Comparison of ENCODE assay signal across 17 cellular contexts in genomic region chr19:56104423-56104822, GRCh38. TPM values are rescaled to one million over a fixed set of nuclear protein-coding genes. Genes with fewer than 3 reads are reported as not detected.
DNase-seq lines count a peak whose midpoint lies in the region; ATAC-seq, FAIRE-seq and TF ChIP-seq lines count a peak whose summit lies in the region.
"Had no signal": no experiment of that assay in that cellular context is flagged by ENCODE, and none has a peak within 500 bp of the region (broad histone marks: within the 10 kb centered on the region; RNA-seq: fewer than 3 reads in every experiment).

No MANE protein-coding gene starts in this region.

- peak overlapping the region; percentile 10 for H3K4me3 Mint-ChIP-seq in Calu3 (ENCODE audit: low read depth, unreplicated experiment)

- in situ Hi-C loops in HepG2 (cut with HindIII; ENCODE audit: extremely low pct_ligation_motif_present, low pct_unique_long_range_greater_than_20kb): no loop called here

- H3K4me1 ChIP-seq in HepG2 (ENCODE audit: insufficient read depth, low read length) (peaks cover 36% of the 10 kb centered on the region), sigmoid colon (peaks cover 0 to 50% (median 48%) of the 10 kb centered on the region in 4 donors), SK-N-SH (ENCODE audit: control insufficient read depth in 1 of 2, insufficient read depth in 2 of 2, low read depth in 1 of 2, low read length in 1 of 2) (peaks cover 0 to 2% of the 10 kb centered on the region in 2 experiments; a peak in 1 of 4 replicates), upper lobe of right lung (peaks cover 38% of the 10 kb centered on the region)

- intact Hi-C loops in Calu3 (cut with micrococcal nuclease; ENCODE audit: unreplicated experiment): no loop called here
- intact Hi-C loops in HepG2 (cut with micrococcal nuclease; ENCODE audit: unreplicated experiment): loop anchor here (2.0 kb wide), 1 partner anchor 38 kb away; no protein-coding TSS in a partner anchor
- intact Hi-C loops in sigmoid colon (cut with DNase I): loop anchor here (2.0 kb wide), 2 partner anchors 16 to 36 kb away; partner anchors contain the start of genes ZNF444 and ZNF787
- intact Hi-C loops in upper lobe of right lung (cut with DNase I): no loop called here

- CTCF ChIA-PET in Calu3 (lab: Charles Lee): interaction anchor here (0.6 to 1.6 kb wide), 11 partner anchors 12 to 296 kb away, joined by 3 to 12 read pairs (median 5); partner anchors contain the start of genes ZNF444 and ZSCAN5A
- CTCF ChIA-PET in HepG2 (lab: Yijun Ruan, JAX; ENCODE audit: low intra/inter-chr PET ratio, low total read pairs): interaction anchor here (0.7 to 1.4 kb wide), 4 partner anchors 16 to 149 kb away, joined by 3 to 23 read pairs (median 4); partner anchors contain the start of gene ZNF787
- CTCF ChIA-PET in SK-N-SH (lab: Yijun Ruan, JAX): no interaction called here

- no peak overlapping the region for H2AFZ ChIP-seq in HepG2 (ENCODE audit: low read length)
- no peak overlapping the region for H2AFZ ChIP-seq in SK-N-SH (ENCODE audit: low read depth)

- no peak overlapping the region for H3K27ac Mint-ChIP-seq in Calu3 (ENCODE audit: unreplicated experiment)

- H3K9me3 Mint-ChIP-seq in Calu3 (ENCODE audit: low read depth, unreplicated experiment): no peaks in the 10 kb centered on the region
- H3K9me3 Mint-ChIP-seq: immature natural killer cell had no signal

- no peaks in the 10 kb centered on the region for H3K9me2 ChIP-seq in SK-N-SH

- H4K20me1 ChIP-seq in HepG2 (ENCODE audit: insufficient read depth, low read length) (peaks cover 67% of the 10 kb centered on the region), SK-N-SH (ENCODE audit: insufficient read depth) (peaks cover 81% of the 10 kb centered on the region)

- H3K9me3 ChIP-seq in WERI-Rb-1 (ENCODE audit: severe bottlenecking): no peaks in the 10 kb centered on the region
- no peaks in the 10 kb centered on the region for H3K9me3 ChIP-seq in HepG2 (ENCODE audit: low read length)
- H3K9me3 ChIP-seq in sigmoid colon: no peaks in the 10 kb centered on the region
- no peaks in the 10 kb centered on the region for H3K9me3 ChIP-seq in SK-N-SH
- no peaks in the 10 kb centered on the region for H3K9me3 ChIP-seq in upper lobe of right lung
- H3K9me3 ChIP-seq: adrenal gland, left lung, uterus had no signal

- H3K27me3 Mint-ChIP-seq in Calu3 (ENCODE audit: unreplicated experiment): no peaks in the 10 kb centered on the region
- H3K27me3 Mint-ChIP-seq: CD4-positive, CD25-positive, alpha-beta regulatory T cell had no signal

- no peak for TF ChIP-seq CTCF in Calu3 (IDR thresholded peaks at IDR 0.05; ENCODE audit: unreplicated experiment)
- TF ChIP-seq CTCF in WERI-Rb-1 (IDR thresholded peaks at IDR 0.05; ENCODE audit: low read depth, low read length): no peak
- TF ChIP-seq CTCF in HepG2 (CRISPR knock-in tag; IDR thresholded peaks at IDR 0.05): no peak
- no peak for TF ChIP-seq CTCF in sigmoid colon (IDR thresholded peaks at IDR 0.05)
- no peak for TF ChIP-seq CTCF in SK-N-SH (IDR thresholded peaks at IDR 0.05)
- no peak for TF ChIP-seq CTCF in upper lobe of right lung (IDR thresholded peaks at IDR 0.05)

- no peak overlapping the region for H3K9ac ChIP-seq in HepG2 (ENCODE audit: insufficient read depth, low read depth, low read length)
- no peak overlapping the region for H3K9ac ChIP-seq in SK-N-SH

- H3K4me2 ChIP-seq in HepG2 (ENCODE audit: low read depth, low read length): no peak overlapping the region
- H3K4me2 ChIP-seq in SK-N-SH: no peak overlapping the region

- POLR2A ChIA-PET in HepG2 (lab: Yijun Ruan, JAX) (interaction anchor here (1.9 kb wide), 1 partner anchor 38 kb away, joined by 14 read pairs; no protein-coding TSS in a partner anchor), SK-N-SH (lab: Yijun Ruan, JAX) (no interaction called here)

- TF ChIP-seq EP300 in HepG2 (IDR thresholded peaks at IDR 0.05; ENCODE audit: low read depth in 2 of 2, low read length in 2 of 2): no peak
- no peak for TF ChIP-seq EP300 in HepG2 (CRISPR knock-in tag; IDR thresholded peaks at IDR 0.05; ENCODE audit: borderline replicate concordance)
- no peak for TF ChIP-seq EP300 in sigmoid colon (IDR thresholded peaks at IDR 0.05)
- no peak for TF ChIP-seq EP300 in SK-N-SH (IDR thresholded peaks at IDR 0.05; ENCODE audit: borderline replicate concordance in 1 of 2, low read depth in 1 of 2, low read length in 1 of 2)

- BruUV-seq in Calu3 (replicated peaks; lab: Mats Ljungman, UMichigan) (no TSS peak), HepG2 (replicated peaks; lab: Mats Ljungman, UMichigan) (no TSS peak)

- peaks cover 42% of the 10 kb centered on the region for H3K36me3 ChIP-seq in WERI-Rb-1
- H3K36me3 ChIP-seq in HepG2 (replicated peaks in 1 of 2; ENCODE audit: control insufficient read depth in 1 of 2, insufficient read depth in 2 of 2, low read length in 2 of 2): peaks cover 24 to 50% of the 10 kb centered on the region in 2 experiments
- H3K36me3 ChIP-seq in sigmoid colon: peaks cover 0 to 32% (median 19%) of the 10 kb centered on the region in 4 donors
- peaks cover 0 to 24% of the 10 kb centered on the region in 2 experiments for H3K36me3 ChIP-seq in SK-N-SH (replicated peaks in 1 of 2; ENCODE audit: control insufficient read depth in 1 of 2, insufficient read depth in 2 of 2, low read length in 1 of 2)
- H3K36me3 ChIP-seq in upper lobe of right lung: peaks cover 15% of the 10 kb centered on the region
- H3K36me3 ChIP-seq: cardiac muscle cell, uterus had no signal

- ATAC-seq in HepG2 (no peak), upper lobe of right lung (no peak)

- no peaks in the 10 kb centered on the region for H3F3A ChIP-seq in SK-N-SH (replicated peaks; ENCODE audit: insufficient read depth)

- H3K79me2 ChIP-seq in HepG2 (ENCODE audit: insufficient read depth, low read length) (peaks cover 70% of the 10 kb centered on the region), SK-N-SH (ENCODE audit: insufficient read depth) (peaks cover 77% of the 10 kb centered on the region)

- H3K4me3 ChIP-seq in WERI-Rb-1 (ENCODE audit: low read depth, low read length) (no peak overlapping the region), HepG2 (replicated peaks in 1 of 3; ENCODE audit: insufficient read depth in 1 of 3, low read depth in 2 of 3, low read length in 3 of 3) (no peak overlapping the region), sigmoid colon (no peak overlapping the region), SK-N-SH (ENCODE audit: low read depth in 2 of 2, low read length in 1 of 2) (no peak overlapping the region), upper lobe of right lung (no peak overlapping the region)
- H3K4me3 ChIP-seq: adrenal gland, cardiac muscle cell, left lung, uterus had no signal

- H3K4me1 Mint-ChIP-seq in Calu3 (ENCODE audit: low read depth, unreplicated experiment): peaks cover 41% of the 10 kb centered on the region

- H3K36me3 Mint-ChIP-seq in Calu3 (ENCODE audit: insufficient read depth, unreplicated experiment): peaks cover 53% of the 10 kb centered on the region

- no peak for FAIRE-seq in HepG2 (lab: Jason Lieb, UNC)

- TF ChIP-seq RAD21 in HepG2 (CRISPR knock-in tag; IDR thresholded peaks at IDR 0.05) (no peak), SK-N-SH (IDR thresholded peaks at IDR 0.05; ENCODE audit: low read length) (no peak)

- H3K27me3 ChIP-seq in WERI-Rb-1 (ENCODE audit: insufficient read depth, low read depth, severe bottlenecking) (no peaks in the 10 kb centered on the region), HepG2 (ENCODE audit: control insufficient read depth in 1 of 2, insufficient read depth in 2 of 2, low read length in 2 of 2) (no peaks in the 10 kb centered on the region), sigmoid colon (no peaks in the 10 kb centered on the region), SK-N-SH (ENCODE audit: insufficient read depth) (no peaks in the 10 kb centered on the region), upper lobe of right lung (no peaks in the 10 kb centered on the region)
- H3K27me3 ChIP-seq: adrenal gland, cardiac muscle cell, left lung, uterus had no signal

- H3K27ac ChIP-seq in WERI-Rb-1: peak overlapping the region; percentile 4; the same call in 1 of the 2 replicates
- H3K27ac ChIP-seq in HepG2 (ENCODE audit: extremely low read length, insufficient read depth, low read length): no peak overlapping the region
- peak overlapping the region; percentile 80 to 89 (median 82) for H3K27ac ChIP-seq in sigmoid colon
- H3K27ac ChIP-seq in SK-N-SH (ENCODE audit: low read depth in 2 of 2, low read length in 1 of 2): no peak overlapping the region
- no peak overlapping the region for H3K27ac ChIP-seq in upper lobe of right lung
- H3K27ac ChIP-seq: cardiac muscle cell, epithelial cell of prostate had no signal

- no peak for TF ChIP-seq POLR2A in HepG2 (IDR thresholded peaks at IDR 0.05; ENCODE audit: insufficient read depth in 1 of 2, low read depth in 2 of 2, low read length in 2 of 2)
- TF ChIP-seq POLR2A in sigmoid colon (IDR thresholded peaks at IDR 0.05): no peak

- 99% methylated on average over 29 of the region's 29 CpGs for WGBS in HepG2 (ENCODE audit: low lambda C conversion rate)
- WGBS in sigmoid colon, 2 donors: 86 to 97% methylated on average over 29 of the region's 29 CpGs
- 95% methylated on average over 28 of the region's 29 CpGs for WGBS in SK-N-SH (ENCODE audit: low lambda C conversion rate)

- DNase-seq in Calu3 (no peak), WERI-Rb-1 (no peak), HepG2 (ENCODE audit: low spot score) (no peak), sigmoid colon (no peak), HuH-7.5 (ENCODE audit: low spot score) (no peak), SK-N-SH (no peak), upper lobe of right lung (no peak)
- no peak for DNase-seq in effector CD4-positive, alpha-beta T cell
- DNase-seq: ACHN, NCI-H187 treated with DMSO at 0.1 percent for 48 hours had no signal

RNA-seq across cellular contexts. Expression of gene ZNF787, which starts 16.7 kb away (rescaled TPM):
- total RNA-seq in Calu3 (2022) (68.5 and 77.3 TPM in 2 replicates), HepG2 (2016; rRNA removed; fragmentation: Illumina TruSeq; extraction: Trizol) (35.6 and 42.8 TPM in 2 replicates), sigmoid colon (10 to 100 TPM; 11.0 to 14.1 (median 12.1) TPM), upper lobe of right lung (40.7 TPM)
- total RNA-seq in HepG2 (2016; cell fraction: cytosol; rRNA removed; fragmentation: Illumina TruSeq; extraction: Trizol; ENCODE audit: low read depth): 29.0 and 33.1 TPM in 2 replicates
- 34.7 and 46.1 TPM in 2 replicates for total RNA-seq in HepG2 (2016; cell fraction: insoluble cytoplasmic fraction; rRNA removed; fragmentation: Illumina TruSeq; extraction: Trizol)
- 62.2 and 73.5 TPM in 2 replicates for total RNA-seq in HepG2 (2016; cell fraction: membrane; rRNA removed; fragmentation: Illumina TruSeq; extraction: Trizol)
- total RNA-seq in HepG2 (2016; cell fraction: nucleus; rRNA removed; fragmentation: Illumina TruSeq; extraction: Trizol): 17.6 and 21.2 TPM in 2 replicates
- polyA plus RNA-seq in HepG2 (2011; rRNA removed) (15.1 and 23.1 TPM in 2 replicates), sigmoid colon (10 to 100 TPM; 25.2 to 38.3 (median 26.1) TPM), SK-N-SH (2012; rRNA removed) (14.3 and 16.0 TPM in 2 replicates)
- polyA plus RNA-seq in HepG2 (2011; cell fraction: cytosol; rRNA removed): 9.6 and 21.1 TPM in 2 replicates
- 24.0 and 30.1 TPM in 2 replicates for polyA plus RNA-seq in HepG2 (2011; cell fraction: nucleus; rRNA removed)
- 20.1 and 21.2 TPM in 2 replicates for polyA plus RNA-seq in HepG2 (2012)
- polyA plus RNA-seq in HepG2 (2016; cell fraction: cytosol; fragmentation: Illumina TruSeq; extraction: Trizol; ENCODE audit: low read depth): 34.6 and 40.9 TPM in 2 replicates
- 47.2 and 47.3 TPM in 2 replicates for polyA plus RNA-seq in HepG2 (2016; cell fraction: insoluble cytoplasmic fraction; fragmentation: Illumina TruSeq; extraction: Trizol; ENCODE audit: low read depth)
- polyA plus RNA-seq in HepG2 (2016; cell fraction: membrane; fragmentation: Illumina TruSeq; extraction: Trizol; ENCODE audit: low read depth): 55.5 and 74.3 TPM in 2 replicates
- 38.1 and 41.9 TPM in 2 replicates for polyA plus RNA-seq in HepG2 (2016; cell fraction: nucleus; fragmentation: Illumina TruSeq; extraction: Trizol; ENCODE audit: insufficient read depth, low read depth)
- polyA minus RNA-seq in HepG2 (2011; rRNA and poly(A)+ RNA removed; ENCODE audit: low replicate concordance): 11.1 and 37.8 TPM in 2 replicates
- 24.6 and 29.7 TPM in 2 replicates for polyA minus RNA-seq in HepG2 (2011; cell fraction: cytosol; rRNA and poly(A)+ RNA removed)
- 9.8 and 11.8 TPM in 2 replicates for polyA minus RNA-seq in HepG2 (2011; cell fraction: nucleus; rRNA and poly(A)+ RNA removed)
- 5.9 and 10.5 TPM in 2 replicates for polyA plus RNA-seq in SK-N-SH (2012; cell fraction: cytosol; rRNA removed)
- 23.9 and 26.9 TPM in 2 replicates for polyA plus RNA-seq in SK-N-SH (2012; cell fraction: nucleus; rRNA removed)

RNA-seq across cellular contexts. Expression of gene ZNF444, which starts 36.7 kb away (rescaled TPM):
- total RNA-seq in Calu3 (2022): 78.6 and 79.1 TPM in 2 replicates
- 24.4 and 30.3 TPM in 2 replicates for total RNA-seq in HepG2 (2016; rRNA removed; fragmentation: Illumina TruSeq; extraction: Trizol)
- total RNA-seq in HepG2 (2016; cell fraction: cytosol; rRNA removed; fragmentation: Illumina TruSeq; extraction: Trizol; ENCODE audit: low read depth): 8.7 and 10.7 TPM in 2 replicates
- 24.3 and 28.9 TPM in 2 replicates for total RNA-seq in HepG2 (2016; cell fraction: insoluble cytoplasmic fraction; rRNA removed; fragmentation: Illumina TruSeq; extraction: Trizol)
- 18.5 and 19.0 TPM in 2 replicates for total RNA-seq in HepG2 (2016; cell fraction: membrane; rRNA removed; fragmentation: Illumina TruSeq; extraction: Trizol)
- total RNA-seq in HepG2 (2016; cell fraction: nucleus; rRNA removed; fragmentation: Illumina TruSeq; extraction: Trizol): 16.6 and 20.8 TPM in 2 replicates
- 27.4 and 34.2 TPM in 2 replicates for polyA plus RNA-seq in HepG2 (2011; rRNA removed)
- polyA plus RNA-seq in HepG2 (2011; cell fraction: cytosol; rRNA removed): 26.3 and 39.4 TPM in 2 replicates
- 141 and 147 TPM in 2 replicates for polyA plus RNA-seq in HepG2 (2011; cell fraction: nucleus; rRNA removed)
- polyA plus RNA-seq in HepG2 (2012): 31.4 and 36.8 TPM in 2 replicates
- 9.9 and 10.2 TPM in 2 replicates for polyA plus RNA-seq in HepG2 (2016; cell fraction: cytosol; fragmentation: Illumina TruSeq; extraction: Trizol; ENCODE audit: low read depth)
- 35.6 and 37.8 TPM in 2 replicates for polyA plus RNA-seq in HepG2 (2016; cell fraction: insoluble cytoplasmic fraction; fragmentation: Illumina TruSeq; extraction: Trizol; ENCODE audit: low read depth)
- polyA plus RNA-seq in HepG2 (2016; cell fraction: membrane; fragmentation: Illumina TruSeq; extraction: Trizol; ENCODE audit: low read depth): 15.1 and 15.7 TPM in 2 replicates
- 59.4 and 67.1 TPM in 2 replicates for polyA plus RNA-seq in HepG2 (2016; cell fraction: nucleus; fragmentation: Illumina TruSeq; extraction: Trizol; ENCODE audit: insufficient read depth, low read depth)
- polyA minus RNA-seq in HepG2 (2011; rRNA and poly(A)+ RNA removed; ENCODE audit: low replicate concordance): 7.0 and 28.3 TPM in 2 replicates
- 15.8 and 20.3 TPM in 2 replicates for polyA minus RNA-seq in HepG2 (2011; cell fraction: cytosol; rRNA and poly(A)+ RNA removed)
- polyA minus RNA-seq in HepG2 (2011; cell fraction: nucleus; rRNA and poly(A)+ RNA removed): 11.1 and 17.4 TPM in 2 replicates
- total RNA-seq in sigmoid colon: 10 to 100 TPM; 25.3 to 57.4 (median 34.1) TPM
- 10 to 100 TPM; 11.4 to 27.9 (median 14.3) TPM for polyA plus RNA-seq in sigmoid colon
- polyA plus RNA-seq in SK-N-SH (2012; rRNA removed): 21.8 and 23.2 TPM in 2 replicates
- polyA plus RNA-seq in SK-N-SH (2012; cell fraction: cytosol; rRNA removed): 9.6 and 13.9 TPM in 2 replicates
- polyA plus RNA-seq in SK-N-SH (2012; cell fraction: nucleus; rRNA removed): 68.1 and 90.5 TPM in 2 replicates
- total RNA-seq in upper lobe of right lung: 37.3 TPM

Comparison
In these comparisons a context has a peak if more than half of its experiments do, and no peak if none do; other contexts are left out.
1. H3K27ac ChIP-seq: peak in WERI-Rb-1 (single experiment) and sigmoid colon (4 of 4); none in HepG2 (single experiment), SK-N-SH (0 of 2) and upper lobe of right lung (single experiment).
2. intact Hi-C loops: an anchor here in HepG2 (2.0 kb wide) and sigmoid colon (2.0 kb wide); none called in Calu3 and upper lobe of right lung.